Comparison of ENCODE assay signal across 26 cellular contexts in genomic region chr12:42410345-42410744, GRCh38.
"Had no signal": no experiment of that assay in that cellular context is flagged by ENCODE, and none has a peak within 500 bp of the region (broad histone marks: within the 10 kb centered on the region; RNA-seq: fewer than 3 reads in every experiment).

No MANE protein-coding gene starts in this region.

- ATAC-seq: activated CD4-positive, alpha-beta T cell treated with anti-CD3 and anti-CD28 coated beads for 36 hours; activated naive CD4-positive, alpha-beta T cell treated with anti-CD3 and anti-CD28 coated beads, Interleukin-2, amount 50 U/mL, for 72 hours; WTC11 had no signal

- H3K4me3 ChIP-seq: adrenal gland, cardiac muscle cell, left ventricle myocardium inferior, right atrium auricular region, tibial nerve, uterus had no signal

- H3K9me3 Mint-ChIP-seq: activated naive CD4-positive, alpha-beta T cell treated with anti-CD3 and anti-CD28 coated beads, Interleukin-2, amount 50 U/mL, for 72 hours; endodermal cell; neural crest cell; T-helper 2 cell treated with Interferon-gamma antibody and Interleukin-4, amounts not matched to agents 5 μg/mL and 100 μg/mL, for 36 hours; WTC11 had no signal

- H3K4me3 Mint-ChIP-seq: activated CD4-positive, alpha-beta T cell treated with anti-CD3 and anti-CD28 coated beads for 36 hours; endodermal cell; neural crest cell; T-helper 2 cell treated with Interferon-gamma antibody and Interleukin-4, amounts not matched to agents 5 μg/mL and 100 μg/mL, for 36 hours; WTC11 had no signal

- H3K4me1 Mint-ChIP-seq: activated CD4-positive, alpha-beta T cell treated with anti-CD3 and anti-CD28 coated beads for 36 hours; endodermal cell; neural crest cell had no signal

- H3K36me3 ChIP-seq: adrenal gland, left ventricle myocardium inferior, uterus had no signal

- DNase-seq: activated CD4-positive, alpha-beta T cell treated with anti-CD3 and anti-CD28 coated beads for 36 hours; activated CD4-positive, alpha-beta T cell treated with anti-CD3 and anti-CD28 coated beads, Interleukin-2, amount 50 U/mL, for 48 hours; activated gamma-delta T cell; adrenal gland; endodermal cell; foreskin melanocyte; glutamatergic neuron; hypothalamus; islet precursor cell; left ventricle myocardium inferior; mammary epithelial cell; stimulated activated CD4-positive, alpha-beta T cell treated with anti-CD3 and anti-CD28 coated beads, Interleukin-12 subunit alpha, Interleukin-12 subunit beta, amount 100 ng/mL, for 4 hours; stimulated activated CD4-positive, alpha-beta T cell treated with anti-CD3 and anti-CD28 coated beads, Interleukin-1b, Interleukin-23, amount 100 ng/mL, for 48 hours; stimulated activated CD8-positive, alpha-beta memory T cell treated with anti-CD3 and anti-CD28 coated beads, Interleukin-4, amount 100 ng/mL, for 48 hours; stimulated activated naive CD4-positive, alpha-beta T cell; uterus had no signal

- H3K27me3 ChIP-seq: adrenal gland, cardiac muscle cell, right atrium auricular region, tibial nerve, uterus had no signal

- FAIRE-seq: colon, TTC549 had no signal

- H3K27ac ChIP-seq: adrenal gland, cardiac muscle cell, left ventricle myocardium inferior, right atrium auricular region, tibial nerve, uterus had no signal

- H3K4me1 ChIP-seq: adrenal gland, left ventricle myocardium inferior, right atrium auricular region, tibial nerve, uterus had no signal

- H3K27me3 Mint-ChIP-seq: activated CD4-positive, alpha-beta T cell treated with anti-CD3 and anti-CD28 coated beads for 36 hours; progenitor cell of endocrine pancreas had no signal

- H3K27ac Mint-ChIP-seq: activated CD4-positive, alpha-beta T cell treated with anti-CD3 and anti-CD28 coated beads for 36 hours; activated naive CD4-positive, alpha-beta T cell treated with anti-CD3 and anti-CD28 coated beads, Interleukin-2, amount 50 U/mL, for 72 hours; endodermal cell; progenitor cell of endocrine pancreas; T-helper 2 cell treated with Interferon-gamma antibody and Interleukin-4, amounts not matched to agents 5 μg/mL and 100 μg/mL, for 36 hours; WTC11 had no signal

- H3K9me3 ChIP-seq: adrenal gland, left ventricle myocardium inferior, right atrium auricular region, tibial nerve, uterus had no signal
